8 cellular contexts compared by ENCODE assay signal in genomic region chr17:72422505-72423285, GRCh38.
DNase-seq lines count a peak whose midpoint lies in the region; ATAC-seq and TF ChIP-seq lines count a peak whose summit lies in the region.

No MANE protein-coding gene starts in this region.

- peaks cover 33% of the 10 kb centered on the region; the same call in 1 of the 2 replicates for H3K79me2 ChIP-seq in HCT116 (ENCODE audit: insufficient read depth, low read length)

- H3K4me1 ChIP-seq in HCT116 (ENCODE audit: control insufficient read depth in 1 of 2, insufficient read depth in 2 of 2, low read length in 2 of 2), result peaks cover 59 to 90% of the 10 kb centered on the region in 2 experiments

- H3K4me2 ChIP-seq in HCT116 (ENCODE audit: low read length), result peak overlapping the region; percentile 85

- H3K9ac ChIP-seq in HCT116 (ENCODE audit: low read length), result peak overlapping the region; percentile 64

- no peak for TF ChIP-seq POLR2A in HCT116 (IDR thresholded peaks at IDR 0.05; ENCODE audit: borderline replicate concordance, extremely low read depth, insufficient read depth, insufficient read length)

- H3K4me3 ChIP-seq in HCT116 (replicated peaks in 1 of 2; ENCODE audit: low read depth in 1 of 2, low read length in 2 of 2) (peak overlapping the region; percentile 38 to 47), cardiac fibroblast (replicated peaks in 1 of 2; ENCODE audit: low read depth in 2 of 2, low read length in 2 of 2) (no peak overlapping the region)

- H3K27me3 ChIP-seq in HCT116 (ENCODE audit: insufficient read depth, low read length), result no peaks in the 10 kb centered on the region

- CTCF ChIA-PET in HCT116 (lab: Charles Lee), result interaction anchor here (0.8 to 2.9 kb wide), 5 partner anchors 8 to 1656 kb away, joined by 3 to 16 read pairs (median 4); no protein-coding TSS in a partner anchor

- POLR2A ChIA-PET in HCT116 (lab: Charles Lee), result interaction anchor here (0.6 to 1.5 kb wide), 12 partner anchors 8 to 337 kb away, joined by 3 to 8 read pairs (median 3); partner anchors contain the start of gene SOX9

- intact Hi-C loops in HCT116 (cut with micrococcal nuclease), result loop anchor here (2.0 kb wide), 1 partner anchor 30 kb away; no protein-coding TSS in a partner anchor

- ATAC-seq in HCT116, result peak; percentile 75

- H2AFZ ChIP-seq in HCT116 (ENCODE audit: low read depth, low read length, poor library complexity, severe bottlenecking), result no peak overlapping the region

- BruUV-seq in HCT116 (replicated peaks; lab: Mats Ljungman, UMichigan), result TSS peak; percentile 27

- TF ChIP-seq RAD21 in HCT116 (IDR thresholded peaks at IDR 0.05; ENCODE audit: low read depth), result peak; percentile 42

- peak overlapping the region; percentile 78 for H3K27ac ChIP-seq in HCT116 (ENCODE audit: low read depth, low read length)

- H3K9me2 ChIP-seq in HCT116 (ENCODE audit: insufficient read depth), result no peaks in the 10 kb centered on the region

- peaks cover 0 to 23% of the 10 kb centered on the region in 2 experiments; a peak in 2 of 4 replicates for H3K36me3 ChIP-seq in HCT116 (ENCODE audit: control insufficient read depth in 1 of 2, insufficient read depth in 2 of 2, low read length in 2 of 2)

- H4K20me1 ChIP-seq in HCT116 (ENCODE audit: insufficient read depth), result no peaks in the 10 kb centered on the region

- RAD21 ChIA-PET in HCT116 (lab: Charles Lee; ENCODE audit: low non-redundant PET in 1 of 2, low total read pairs in 2 of 2, uncharacterized antibody in 2 of 2, unreplicated experiment in 2 of 2), result interaction anchor here (0.7 to 1.4 kb wide), 3 partner anchors 15 to 302 kb away, joined by 3 to 5 read pairs (median 3); partner anchors contain the start of gene SOX9 (in 1 of the 2)

- H3K9me3 ChIP-seq in HCT116 (ENCODE audit: control insufficient read depth in 1 of 2, insufficient read depth in 1 of 2, low read depth in 1 of 2, low read length in 2 of 2), result peaks cover 6 to 16% of the 10 kb centered on the region in 2 experiments; a peak in 3 of 4 replicates

- TF ChIP-seq CTCF in HCT116 (IDR thresholded peaks at IDR 0.05 in 2 of 3, conservative IDR thresholded peaks at IDR 0.05 in 1 of 3; ENCODE audit: borderline replicate concordance in 1 of 3, insufficient read depth in 1 of 3, low read depth in 2 of 3, low read length in 2 of 3) (no peak), cardiac fibroblast (IDR thresholded peaks at IDR 0.05; ENCODE audit: low read depth, low read length) (no peak)

- DNase-seq in activated effector memory CD4-positive, alpha-beta T cell treated with anti-CD3 and anti-CD28 coated beads, Interleukin-2, amount 50 U/mL, for 16 hours, result peak; percentile 72
- DNase-seq in activated effector memory CD4-positive, alpha-beta T cell treated with Interleukin-2 at 50 U/mL for 16 hours, result no peak
- peak; percentile 95 for DNase-seq in HCT116 (ENCODE audit: low read depth, low spot score)
- peak; percentile 100 for DNase-seq in M059J (ENCODE audit: low read depth)
- peak; percentile 76 to 88 for DNase-seq in cardiac fibroblast (ENCODE audit: low read depth in 2 of 2)
- peak; percentile 67 for DNase-seq in non-pigmented ciliary epithelial cell (ENCODE audit: low read depth)
- DNase-seq in 8988T, result no peak
- no peak for DNase-seq in medulla oblongata (ENCODE audit: extremely low spot score)

TF ChIP-seq in HCT116, 20 proteins besides CTCF, POLR2A, EP300 and RAD21:
- TF ChIP-seq FOSL1 (IDR thresholded peaks at IDR 0.05; ENCODE audit: low read depth) (peak; percentile 88), EGR1 (IDR thresholded peaks at IDR 0.05; ENCODE audit: low read depth) (no peak), YY1 (IDR thresholded peaks at IDR 0.05; ENCODE audit: extremely low read depth, insufficient replicate concordance, low read depth, low read length) (peak; percentile 84), SRF (IDR thresholded peaks at IDR 0.05; ENCODE audit: low read depth) (no peak; the same call in 1 of the 2 replicates), JUND (IDR thresholded peaks at IDR 0.05) (peak; percentile 84), SP1 (IDR thresholded peaks at IDR 0.05; ENCODE audit: low read depth) (peak; percentile 82), TCF7L2 (IDR thresholded peaks at IDR 0.05; ENCODE audit: borderline replicate concordance, extremely low read depth, insufficient read depth, insufficient read length) (no peak), CBX3 (IDR thresholded peaks at IDR 0.05; ENCODE audit: low read depth) (peak; percentile 93), ZNF274 (IDR thresholded peaks at IDR 0.05; ENCODE audit: low read depth, low read length) (no peak), EZH2 (IDR thresholded peaks at IDR 0.05) (no peak), EZH2phosphoT487 (IDR thresholded peaks at IDR 0.05; ENCODE audit: borderline replicate concordance) (no peak), ZFX (IDR thresholded peaks at IDR 0.05) (no peak), ELF1 (IDR thresholded peaks at IDR 0.05; ENCODE audit: borderline replicate concordance, low read depth) (no peak), CEBPB (IDR thresholded peaks at IDR 0.05; ENCODE audit: low read depth) (no peak), POLR2AphosphoS5 (IDR thresholded peaks at IDR 0.05; ENCODE audit: low read depth, low read length) (peak; percentile 69; the same call in 1 of the 2 replicates), SIN3A (IDR thresholded peaks at IDR 0.05; ENCODE audit: low read depth) (no peak)
- TF ChIP-seq, protein P1, sequence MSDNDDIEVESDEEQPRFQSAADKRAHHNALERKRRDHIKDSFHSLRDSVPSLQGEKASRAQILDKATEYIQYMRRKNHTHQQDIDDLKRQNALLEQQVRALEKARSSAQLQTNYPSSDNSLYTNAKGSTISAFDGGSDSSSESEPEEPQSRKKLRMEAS (IDR thresholded peaks at IDR 0.05), result peak; percentile 59
- TF ChIP-seq, protein P2, sequence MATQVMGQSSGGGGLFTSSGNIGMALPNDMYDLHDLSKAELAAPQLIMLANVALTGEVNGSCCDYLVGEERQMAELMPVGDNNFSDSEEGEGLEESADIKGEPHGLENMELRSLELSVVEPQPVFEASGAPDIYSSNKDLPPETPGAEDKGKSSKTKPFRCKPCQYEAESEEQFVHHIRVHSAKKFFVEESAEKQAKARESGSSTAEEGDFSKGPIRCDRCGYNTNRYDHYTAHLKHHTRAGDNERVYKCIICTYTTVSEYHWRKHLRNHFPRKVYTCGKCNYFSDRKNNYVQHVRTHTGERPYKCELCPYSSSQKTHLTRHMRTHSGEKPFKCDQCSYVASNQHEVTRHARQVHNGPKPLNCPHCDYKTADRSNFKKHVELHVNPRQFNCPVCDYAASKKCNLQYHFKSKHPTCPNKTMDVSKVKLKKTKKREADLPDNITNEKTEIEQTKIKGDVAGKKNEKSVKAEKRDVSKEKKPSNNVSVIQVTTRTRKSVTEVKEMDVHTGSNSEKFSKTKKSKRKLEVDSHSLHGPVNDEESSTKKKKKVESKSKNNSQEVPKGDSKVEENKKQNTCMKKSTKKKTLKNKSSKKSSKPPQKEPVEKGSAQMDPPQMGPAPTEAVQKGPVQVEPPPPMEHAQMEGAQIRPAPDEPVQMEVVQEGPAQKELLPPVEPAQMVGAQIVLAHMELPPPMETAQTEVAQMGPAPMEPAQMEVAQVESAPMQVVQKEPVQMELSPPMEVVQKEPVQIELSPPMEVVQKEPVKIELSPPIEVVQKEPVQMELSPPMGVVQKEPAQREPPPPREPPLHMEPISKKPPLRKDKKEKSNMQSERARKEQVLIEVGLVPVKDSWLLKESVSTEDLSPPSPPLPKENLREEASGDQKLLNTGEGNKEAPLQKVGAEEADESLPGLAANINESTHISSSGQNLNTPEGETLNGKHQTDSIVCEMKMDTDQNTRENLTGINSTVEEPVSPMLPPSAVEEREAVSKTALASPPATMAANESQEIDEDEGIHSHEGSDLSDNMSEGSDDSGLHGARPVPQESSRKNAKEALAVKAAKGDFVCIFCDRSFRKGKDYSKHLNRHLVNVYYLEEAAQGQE (IDR thresholded peaks at IDR 0.05; ENCODE audit: low read depth), result no peak
- TF ChIP-seq, protein P3, sequence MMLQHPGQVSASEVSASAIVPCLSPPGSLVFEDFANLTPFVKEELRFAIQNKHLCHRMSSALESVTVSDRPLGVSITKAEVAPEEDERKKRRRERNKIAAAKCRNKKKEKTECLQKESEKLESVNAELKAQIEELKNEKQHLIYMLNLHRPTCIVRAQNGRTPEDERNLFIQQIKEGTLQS (IDR thresholded peaks at IDR 0.05), result no peak
- TF ChIP-seq, protein P4, sequence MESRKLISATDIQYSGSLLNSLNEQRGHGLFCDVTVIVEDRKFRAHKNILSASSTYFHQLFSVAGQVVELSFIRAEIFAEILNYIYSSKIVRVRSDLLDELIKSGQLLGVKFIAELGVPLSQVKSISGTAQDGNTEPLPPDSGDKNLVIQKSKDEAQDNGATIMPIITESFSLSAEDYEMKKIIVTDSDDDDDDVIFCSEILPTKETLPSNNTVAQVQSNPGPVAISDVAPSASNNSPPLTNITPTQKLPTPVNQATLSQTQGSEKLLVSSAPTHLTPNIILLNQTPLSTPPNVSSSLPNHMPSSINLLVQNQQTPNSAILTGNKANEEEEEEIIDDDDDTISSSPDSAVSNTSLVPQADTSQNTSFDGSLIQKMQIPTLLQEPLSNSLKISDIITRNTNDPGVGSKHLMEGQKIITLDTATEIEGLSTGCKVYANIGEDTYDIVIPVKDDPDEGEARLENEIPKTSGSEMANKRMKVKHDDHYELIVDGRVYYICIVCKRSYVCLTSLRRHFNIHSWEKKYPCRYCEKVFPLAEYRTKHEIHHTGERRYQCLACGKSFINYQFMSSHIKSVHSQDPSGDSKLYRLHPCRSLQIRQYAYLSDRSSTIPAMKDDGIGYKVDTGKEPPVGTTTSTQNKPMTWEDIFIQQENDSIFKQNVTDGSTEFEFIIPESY (IDR thresholded peaks at IDR 0.05; ENCODE audit: extremely low read depth, insufficient replicate concordance, low read length), result peak; percentile 51

Comparison
In these comparisons a context has a peak if more than half of its experiments do, and no peak if none do; other contexts are left out.
1. DNase-seq: peak in activated effector memory CD4-positive, alpha-beta T cell treated with anti-CD3 and anti-CD28 coated beads, Interleukin-2, amount 50 U/mL, for 16 hours (single experiment), HCT116 (single experiment), M059J (single experiment), cardiac fibroblast (2 of 2) and non-pigmented ciliary epithelial cell (single experiment); none in activated effector memory CD4-positive, alpha-beta T cell treated with Interleukin-2 at 50 U/mL for 16 hours (single experiment), 8988T (single experiment) and medulla oblongata (single experiment).
2. H3K4me3 ChIP-seq: peak in HCT116 (2 of 2); none in cardiac fibroblast (0 of 2).